Comparison of ENCODE assay signal across 1 cellular context in genomic region chr3:44648564-44649229, GRCh38.
TF ChIP-seq lines count a peak whose summit lies in the region.

TSS of gene ZNF35 (plus strand) at chr3:44648732. CDS start at chr3:44651068, 2,336 bp downstream.

TF ChIP-seq in K562, 482 proteins besides CTCF, POLR2A, EP300 and RAD21 (continued from another document and continues in another):
- TF ChIP-seq NKRF (IDR thresholded peaks at IDR 0.05; ENCODE audit: borderline replicate concordance) = peak; percentile 83
- TF ChIP-seq MGA (IDR thresholded peaks at IDR 0.05) = peak; percentile 69
- no peak for TF ChIP-seq BACH1 (tag; IDR thresholded peaks at IDR 0.05)
- no peak for TF ChIP-seq MAFG (tag; conservative IDR thresholded peaks at IDR 0.05)
- 0 out of 2 replicates have a peak, but pooled peaks have one; percentile 47 for TF ChIP-seq ZFP1 (CRISPR knock-in tag; IDR thresholded peaks at IDR 0.05)
- TF ChIP-seq NFATC3 (IDR thresholded peaks at IDR 0.05) = no peak
- TF ChIP-seq CBX2 (IDR thresholded peaks at IDR 0.05; ENCODE audit: insufficient read depth, low read length, poor library complexity, severe bottlenecking) = no peak
- peak; percentile 73 for TF ChIP-seq EP400 (IDR thresholded peaks at IDR 0.05)
- no peak for TF ChIP-seq ZNF140 (CRISPR knock-in tag; IDR thresholded peaks at IDR 0.05)
- no peak for TF ChIP-seq FOXM1 (IDR thresholded peaks at IDR 0.05; ENCODE audit: low read depth)
- 0 out of 2 replicates have a peak, but pooled peaks have one; percentile 54 for TF ChIP-seq FOXM1 (CRISPR knock-in tag; IDR thresholded peaks at IDR 0.05; ENCODE audit: low read depth)
- TF ChIP-seq HMGN3 (IDR thresholded peaks at IDR 0.05; ENCODE audit: borderline replicate concordance, extremely low read depth, insufficient read length, low read depth, low read length) = peak; percentile 74
- 0 out of 2 replicates have a peak, but pooled peaks have one; percentile 19 for TF ChIP-seq THRB (CRISPR knock-in tag; conservative IDR thresholded peaks at IDR 0.05)
- no peak for TF ChIP-seq CHAMP1 (IDR thresholded peaks at IDR 0.05)
- peak; percentile 32; the same call in 1 of the 2 replicates for TF ChIP-seq ZNF280B (CRISPR knock-in tag; IDR thresholded peaks at IDR 0.05)
- TF ChIP-seq TRIM28 (IDR thresholded peaks at IDR 0.05) = no peak
- TF ChIP-seq PML (IDR thresholded peaks at IDR 0.05; ENCODE audit: low read length) = peak; percentile 69; the same call in 1 of the 2 replicates
- peak; percentile 55 for TF ChIP-seq NR2C1 (IDR thresholded peaks at IDR 0.05)
- TF ChIP-seq NR2C1 (tag; IDR thresholded peaks at IDR 0.05) = peak; percentile 66
- TF ChIP-seq BRD4 (IDR thresholded peaks at IDR 0.05) = 0 out of 2 replicates have a peak, but pooled peaks have one; percentile 48
- TF ChIP-seq ZNF518B (CRISPR knock-in tag; IDR thresholded peaks at IDR 0.05) = no peak
- TF ChIP-seq RBM25 (IDR thresholded peaks at IDR 0.05; ENCODE audit: low read depth, low read length, severe bottlenecking) = no peak
- TF ChIP-seq MECOM (CRISPR knock-in tag; IDR thresholded peaks at IDR 0.05) = no peak
- peak; percentile 97 for TF ChIP-seq GABPA (tag; conservative IDR thresholded peaks at IDR 0.05; ENCODE audit: low read depth)
- 0 out of 2 replicates have a peak, but pooled peaks have one; percentile 23 for TF ChIP-seq DEAF1 (CRISPR knock-in tag; IDR thresholded peaks at IDR 0.05)
- no peak for TF ChIP-seq NR3C1 (CRISPR knock-in tag; IDR thresholded peaks at IDR 0.05)
- peak; percentile 63; the same call in 1 of the 2 replicates for TF ChIP-seq FOXK1 (CRISPR knock-in tag; IDR thresholded peaks at IDR 0.05; ENCODE audit: borderline replicate concordance)
- peak; percentile 62; the same call in 1 of the 2 replicates for TF ChIP-seq JUND (IDR thresholded peaks at IDR 0.05; ENCODE audit: borderline replicate concordance, low read depth, low read length)
- no peak; the same call in 2 of the 3 replicates for TF ChIP-seq JUND (tag; IDR thresholded peaks at IDR 0.05; ENCODE audit: borderline replicate concordance, low read depth, low read length)
- peak; percentile 25 for TF ChIP-seq CHD1 (IDR thresholded peaks at IDR 0.05; ENCODE audit: low read length)
